Comparison of ENCODE assay signal across 14 cellular contexts in the genomic region with DNA sequence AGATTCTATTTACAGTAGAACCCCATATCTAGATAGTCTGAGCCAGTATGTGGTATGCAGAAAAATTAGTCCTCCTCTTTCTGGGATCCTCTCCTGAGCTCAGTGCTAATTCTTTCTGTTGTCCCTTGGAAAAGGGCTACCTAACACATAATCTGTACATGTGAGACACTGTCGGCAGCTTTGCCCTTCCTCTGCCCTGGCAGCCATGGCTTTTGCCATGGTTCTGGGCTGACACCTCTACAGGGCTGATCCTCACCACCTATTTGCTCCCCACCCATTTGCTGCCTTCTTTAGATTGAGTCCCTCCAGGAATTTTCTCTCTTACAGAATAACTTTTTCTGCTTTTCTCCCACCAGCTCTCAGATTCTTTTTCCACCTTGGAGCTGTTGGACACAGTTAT.
"Had no signal": no experiment of that assay in that cellular context is flagged by ENCODE, and none has a peak within 500 bp of the region (broad histone marks: within the 10 kb centered on the region; RNA-seq: fewer than 3 reads in every experiment).

No MANE protein-coding gene starts in this region.

- H3K36me3 ChIP-seq: esophagus muscularis mucosa, prostate gland, upper lobe of right lung had no signal

- H3K27ac ChIP-seq: upper lobe of right lung had no signal

- H3K27ac Mint-ChIP-seq: activated B cell treated with CpG ODN at 0.5 μM for 24 hours; activated naive CD8-positive, alpha-beta T cell had no signal

- H3K4me3 Mint-ChIP-seq: activated B cell treated with CpG ODN at 0.5 μM for 24 hours; activated naive CD8-positive, alpha-beta T cell; activated T-cell treated with anti-CD3 and anti-CD28 coated beads, Interleukin-2, amount 50 U/mL, for 4 hours had no signal

- H3K9me3 ChIP-seq: esophagus muscularis mucosa, prostate gland, SK-N-SH, upper lobe of right lung had no signal

- H3K4me3 ChIP-seq: prostate gland had no signal

- H3K9me3 Mint-ChIP-seq: activated B cell treated with CpG ODN at 0.5 μM for 24 hours; activated T-cell treated with anti-CD3 and anti-CD28 coated beads, Interleukin-2, amount 50 U/mL, for 4 hours had no signal

- H3K4me1 ChIP-seq: prostate gland, upper lobe of right lung had no signal

- H3K4me1 Mint-ChIP-seq: activated B cell treated with CpG ODN at 0.5 μM for 24 hours had no signal

- DNase-seq: activated B cell treated with CpG ODN at 0.5 μM for 24 hours; activated gamma-delta T cell; activated T-cell treated with anti-CD3 and anti-CD28 coated beads, Interleukin-2, amount 50 U/mL, for 4 hours; dorsolateral prefrontal cortex; foreskin melanocyte; head of caudate nucleus; SK-N-SH; stimulated activated CD4-positive, alpha-beta T cell treated with anti-CD3 and anti-CD28 coated beads, Interleukin-4, amount 100 ng/mL, for 1 hour; stimulated activated CD8-positive, alpha-beta memory T cell treated with anti-CD3 and anti-CD28 coated beads, Interleukin-4, amount 100 ng/mL, for 48 hours; stimulated activated naive CD8-positive, alpha-beta T cell treated with anti-CD3 and anti-CD28 coated beads, Interleukin-15, Interleukin-2, amounts not matched to agents 100 U/mL and 50 U/mL, for 24 hours; upper lobe of right lung had no signal

- H3K36me3 Mint-ChIP-seq: activated naive CD8-positive, alpha-beta T cell had no signal

- H3K27me3 ChIP-seq: esophagus muscularis mucosa, upper lobe of right lung had no signal
